ENCODE assay signal across 19 cellular contexts in genomic region chr14:104048758-104049496, GRCh38. TPM values are rescaled to one million over a fixed set of nuclear protein-coding genes. Genes with fewer than 3 reads are reported as not detected.
DNase-seq lines count a peak whose midpoint lies in the region; ATAC-seq, FAIRE-seq and TF ChIP-seq lines count a peak whose summit lies in the region.
"Had no signal": no experiment of that assay in that cellular context is flagged by ENCODE, and none has a peak within 500 bp of the region (broad histone marks: within the 10 kb centered on the region; RNA-seq: fewer than 3 reads in every experiment).

No MANE protein-coding gene starts in this region.

- BruUV-seq in mammary epithelial cell (replicated peaks; lab: Mats Ljungman, UMichigan): no TSS peak

- H3K27ac Mint-ChIP-seq in effector memory CD8-positive, alpha-beta T cell: no peak overlapping the region
- H3K27ac Mint-ChIP-seq: activated naive CD4-positive, alpha-beta T cell treated with anti-CD3 and anti-CD28 coated beads for 36 hours; T-helper 1 cell treated with Interleukin-12 subunit alpha and Interleukin-12 subunit beta and Interleukin-4 antibody, amounts not matched to agents 30 μg/mL and 1 μg/mL, for 36 hours had no signal

- H3K79me2 ChIP-seq in mammary epithelial cell (ENCODE audit: insufficient read depth, low read length) (no peaks in the 10 kb centered on the region), parathyroid adenoma (no peaks in the 10 kb centered on the region)

- H3K27me3 Mint-ChIP-seq in effector memory CD8-positive, alpha-beta T cell: peaks cover 45 to 78% of the 10 kb centered on the region in 2 donors

- no peaks in the 10 kb centered on the region for H3K36me3 Mint-ChIP-seq in effector memory CD8-positive, alpha-beta T cell (ENCODE audit: insufficient read depth)

- in situ Hi-C loops in GM13977 (cut with MboI; ENCODE audit: low pct_unique_long_range_greater_than_20kb, low sequenced_read_pairs, unreplicated experiment) (no loop called here), mammary epithelial cell (cut with MboI; ENCODE audit: low sequenced_read_pairs in 2 of 2) (no loop called here)

- no peak overlapping the region for H3K4me3 Mint-ChIP-seq in effector memory CD8-positive, alpha-beta T cell
- H3K4me3 Mint-ChIP-seq: activated naive CD4-positive, alpha-beta T cell treated with anti-CD3 and anti-CD28 coated beads for 36 hours; T-helper 1 cell treated with Interleukin-12 subunit alpha and Interleukin-12 subunit beta and Interleukin-4 antibody, amounts not matched to agents 30 μg/mL and 1 μg/mL, for 36 hours had no signal

- H3K4me3 ChIP-seq in mammary epithelial cell (replicated peaks in 1 of 3; ENCODE audit: insufficient read depth in 1 of 3, low read depth in 2 of 3, low read length in 3 of 3) (no peak overlapping the region), parathyroid adenoma (ENCODE audit: low read depth, low read length) (no peak overlapping the region)
- H3K4me3 ChIP-seq: K562, thoracic aorta had no signal

- TF ChIP-seq CTCF in GM13977 (IDR thresholded peaks at IDR 0.05; ENCODE audit: extremely low read depth, insufficient read depth, missing control alignments) (no peak), mammary epithelial cell (conservative IDR thresholded peaks at IDR 0.05 in 1 of 2, IDR thresholded peaks at IDR 0.05 in 1 of 2; ENCODE audit: extremely low read depth in 1 of 2, insufficient read depth in 1 of 2, low read depth in 1 of 2, low read length in 2 of 2) (no peak), parathyroid adenoma (IDR thresholded peaks at IDR 0.05) (no peak)

- H4K20me1 ChIP-seq in mammary epithelial cell (ENCODE audit: insufficient read depth, low read length): no peaks in the 10 kb centered on the region

- CTCF ChIA-PET in mammary epithelial cell (lab: Charles Lee; ENCODE audit: low non-redundant PET): no interaction called here

- H2AFZ ChIP-seq in mammary epithelial cell (ENCODE audit: low read depth, low read length) (no peak overlapping the region), parathyroid adenoma (peak overlapping the region; percentile 25)

- peak; percentile 88 for ATAC-seq in Right ventricle myocardium superior (ENCODE audit: poor library complexity)
- no peak for ATAC-seq in effector memory CD8-positive, alpha-beta T cell (replicated peaks)
- ATAC-seq: K562 had no signal

- no peaks in the 10 kb centered on the region for H3K4me1 Mint-ChIP-seq in effector memory CD8-positive, alpha-beta T cell (ENCODE audit: low read depth in 2 of 2)

- no peaks in the 10 kb centered on the region for H3K9me3 Mint-ChIP-seq in effector memory CD8-positive, alpha-beta T cell
- H3K9me3 Mint-ChIP-seq: activated naive CD4-positive, alpha-beta T cell treated with anti-CD3 and anti-CD28 coated beads for 36 hours; T-helper 1 cell treated with Interleukin-12 subunit alpha and Interleukin-12 subunit beta and Interleukin-4 antibody, amounts not matched to agents 30 μg/mL and 1 μg/mL, for 36 hours had no signal

- H3K36me3 ChIP-seq in mammary epithelial cell (ENCODE audit: insufficient read depth, low read length): no peaks in the 10 kb centered on the region
- no peaks in the 10 kb centered on the region for H3K36me3 ChIP-seq in parathyroid adenoma (ENCODE audit: control insufficient read depth, insufficient read depth, low read length)
- H3K36me3 ChIP-seq: thoracic aorta had no signal

- H3K4me1 ChIP-seq in mammary epithelial cell (ENCODE audit: insufficient read depth, low read length) (no peaks in the 10 kb centered on the region), parathyroid adenoma (peaks cover 5% of the 10 kb centered on the region)

- H3K27ac ChIP-seq in mammary epithelial cell (ENCODE audit: insufficient read depth, low read depth, low read length) (no peak overlapping the region), parathyroid adenoma (peak overlapping the region; percentile 24)
- H3K27ac ChIP-seq: C4-2B, thoracic aorta had no signal

- DNase-seq in GM13977 (ENCODE audit: low spot score) (peak; percentile 49), mammary epithelial cell (peak; percentile 59), Right ventricle myocardium superior (no peak), urothelium cell line (ENCODE audit: low spot score) (no peak), RPMI8226 (no peak), ureter (ENCODE audit: low spot score) (no peak)
- no peak for DNase-seq in effector memory CD8-positive, alpha-beta T cell
- DNase-seq: activated CD4-positive, alpha-beta T cell treated with anti-CD3 and anti-CD28 coated beads, Interleukin-2, amount 50 U/mL, for 48 hours; activated naive CD4-positive, alpha-beta T cell treated with anti-CD3 and anti-CD28 coated beads for 36 hours; GOT3; kidney; NCI-H2081; posterior cingulate gyrus had no signal

- H3K9ac ChIP-seq in mammary epithelial cell (ENCODE audit: insufficient read depth, low read length) (no peak overlapping the region), parathyroid adenoma (no peak overlapping the region)

- WGBS in mammary epithelial cell (ENCODE audit: low coverage, missing lambda C conversion rate): 85% methylated on average over 2 of the region's 2 CpGs

- no peak for FAIRE-seq in urothelium cell line (lab: Jason Lieb, UNC)
- FAIRE-seq: endometrium, K562, kidney had no signal

- no peak overlapping the region for H3K4me2 ChIP-seq in mammary epithelial cell (ENCODE audit: insufficient read depth, low read depth, low read length)
- no peak overlapping the region for H3K4me2 ChIP-seq in parathyroid adenoma (ENCODE audit: low read length)

- no peaks in the 10 kb centered on the region for H3K9me3 ChIP-seq in mammary epithelial cell (replicated peaks; ENCODE audit: insufficient read depth, low read length)
- H3K9me3 ChIP-seq in parathyroid adenoma (ENCODE audit: control insufficient read depth, low read length): no peaks in the 10 kb centered on the region
- H3K9me3 ChIP-seq: thoracic aorta had no signal

- dilution Hi-C loops in mammary epithelial cell (cut with HindIII; ENCODE audit: low sequenced_read_pairs): no loop called here

- intact Hi-C loops in mammary epithelial cell (cut with micrococcal nuclease): no loop called here
- intact Hi-C loops in Right ventricle myocardium superior (cut with DNase I): no loop called here

- H3K27me3 ChIP-seq in mammary epithelial cell (ENCODE audit: insufficient read depth, low read length) (no peaks in the 10 kb centered on the region), parathyroid adenoma (ENCODE audit: control insufficient read depth, insufficient read depth, low read length) (no peaks in the 10 kb centered on the region)

RNA-seq across cellular contexts. Expression of gene ASPG, which starts 36.6 kb away (rescaled TPM):
- total RNA-seq in mammary epithelial cell (under 1 TPM in 1 of 2 donors, not detected in 1; 0.09 TPM), Right ventricle myocardium superior (44.1 TPM), ureter (6.4 TPM)
- not detected for polyA plus RNA-seq in mammary epithelial cell
- not detected for polyA minus RNA-seq in mammary epithelial cell
- total RNA-seq: activated naive CD4-positive, alpha-beta T cell treated with anti-CD3 and anti-CD28 coated beads for 36 hours had no signal
- polyA plus RNA-seq: K562 had no signal

Comparison
In these comparisons a context has a peak if more than half of its experiments do, and no peak if none do; other contexts are left out.
1. DNase-seq: peak in GM13977 (single experiment) and mammary epithelial cell (single experiment); none in Right ventricle myocardium superior (single experiment), effector memory CD8-positive, alpha-beta T cell (0 of 3), urothelium cell line (single experiment), RPMI8226 (single experiment) and ureter (single experiment).